In the genomic region with DNA sequence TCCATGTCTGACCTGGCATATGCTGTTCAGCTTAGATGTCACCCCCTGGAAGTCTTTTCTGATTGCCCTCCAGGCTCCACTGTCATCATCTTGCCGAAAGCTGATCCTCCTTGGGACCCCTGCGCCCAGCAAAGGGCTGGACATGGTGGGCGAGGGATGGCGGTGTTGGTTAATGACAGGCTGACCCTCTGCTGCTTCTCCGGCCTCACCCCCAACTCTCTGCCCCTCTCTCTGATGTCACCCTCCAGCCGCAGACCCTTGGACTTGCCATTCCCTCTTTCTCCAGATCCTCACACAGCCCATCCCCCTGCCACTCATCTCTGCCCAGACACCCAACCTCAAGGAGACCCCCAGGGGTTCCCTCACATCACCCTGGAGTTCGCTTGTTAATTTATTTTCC, we compare ENCODE assay signal across 2 cellular contexts.
TF ChIP-seq lines count a peak whose summit lies in the region.

No MANE protein-coding gene starts in this region.

TF ChIP-seq in SK-N-SH, 30 proteins besides CTCF, POLR2A, EP300 and RAD21:
- no peak for TF ChIP-seq YY1 (IDR thresholded peaks at IDR 0.05; ENCODE audit: low read depth)
- TF ChIP-seq, protein P1, sequence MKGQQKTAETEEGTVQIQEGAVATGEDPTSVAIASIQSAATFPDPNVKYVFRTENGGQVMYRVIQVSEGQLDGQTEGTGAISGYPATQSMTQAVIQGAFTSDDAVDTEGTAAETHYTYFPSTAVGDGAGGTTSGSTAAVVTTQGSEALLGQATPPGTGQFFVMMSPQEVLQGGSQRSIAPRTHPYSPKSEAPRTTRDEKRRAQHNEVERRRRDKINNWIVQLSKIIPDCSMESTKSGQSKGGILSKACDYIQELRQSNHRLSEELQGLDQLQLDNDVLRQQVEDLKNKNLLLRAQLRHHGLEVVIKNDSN (IDR thresholded peaks at IDR 0.05; ENCODE audit: borderline replicate concordance, low read depth) = no peak
- no peak for TF ChIP-seq RXRA (IDR thresholded peaks at IDR 0.05; ENCODE audit: borderline replicate concordance, low read depth)
- TF ChIP-seq MXI1 (IDR thresholded peaks at IDR 0.05; ENCODE audit: low read depth, low read length) = no peak
- TF ChIP-seq, protein P2, sequence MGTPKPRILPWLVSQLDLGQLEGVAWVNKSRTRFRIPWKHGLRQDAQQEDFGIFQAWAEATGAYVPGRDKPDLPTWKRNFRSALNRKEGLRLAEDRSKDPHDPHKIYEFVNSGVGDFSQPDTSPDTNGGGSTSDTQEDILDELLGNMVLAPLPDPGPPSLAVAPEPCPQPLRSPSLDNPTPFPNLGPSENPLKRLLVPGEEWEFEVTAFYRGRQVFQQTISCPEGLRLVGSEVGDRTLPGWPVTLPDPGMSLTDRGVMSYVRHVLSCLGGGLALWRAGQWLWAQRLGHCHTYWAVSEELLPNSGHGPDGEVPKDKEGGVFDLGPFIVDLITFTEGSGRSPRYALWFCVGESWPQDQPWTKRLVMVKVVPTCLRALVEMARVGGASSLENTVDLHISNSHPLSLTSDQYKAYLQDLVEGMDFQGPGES (IDR thresholded peaks at IDR 0.05; ENCODE audit: low read depth, low read length) = no peak
- TF ChIP-seq FOXM1 (IDR thresholded peaks at IDR 0.05; ENCODE audit: low read depth) = no peak
- TF ChIP-seq, protein P3, sequence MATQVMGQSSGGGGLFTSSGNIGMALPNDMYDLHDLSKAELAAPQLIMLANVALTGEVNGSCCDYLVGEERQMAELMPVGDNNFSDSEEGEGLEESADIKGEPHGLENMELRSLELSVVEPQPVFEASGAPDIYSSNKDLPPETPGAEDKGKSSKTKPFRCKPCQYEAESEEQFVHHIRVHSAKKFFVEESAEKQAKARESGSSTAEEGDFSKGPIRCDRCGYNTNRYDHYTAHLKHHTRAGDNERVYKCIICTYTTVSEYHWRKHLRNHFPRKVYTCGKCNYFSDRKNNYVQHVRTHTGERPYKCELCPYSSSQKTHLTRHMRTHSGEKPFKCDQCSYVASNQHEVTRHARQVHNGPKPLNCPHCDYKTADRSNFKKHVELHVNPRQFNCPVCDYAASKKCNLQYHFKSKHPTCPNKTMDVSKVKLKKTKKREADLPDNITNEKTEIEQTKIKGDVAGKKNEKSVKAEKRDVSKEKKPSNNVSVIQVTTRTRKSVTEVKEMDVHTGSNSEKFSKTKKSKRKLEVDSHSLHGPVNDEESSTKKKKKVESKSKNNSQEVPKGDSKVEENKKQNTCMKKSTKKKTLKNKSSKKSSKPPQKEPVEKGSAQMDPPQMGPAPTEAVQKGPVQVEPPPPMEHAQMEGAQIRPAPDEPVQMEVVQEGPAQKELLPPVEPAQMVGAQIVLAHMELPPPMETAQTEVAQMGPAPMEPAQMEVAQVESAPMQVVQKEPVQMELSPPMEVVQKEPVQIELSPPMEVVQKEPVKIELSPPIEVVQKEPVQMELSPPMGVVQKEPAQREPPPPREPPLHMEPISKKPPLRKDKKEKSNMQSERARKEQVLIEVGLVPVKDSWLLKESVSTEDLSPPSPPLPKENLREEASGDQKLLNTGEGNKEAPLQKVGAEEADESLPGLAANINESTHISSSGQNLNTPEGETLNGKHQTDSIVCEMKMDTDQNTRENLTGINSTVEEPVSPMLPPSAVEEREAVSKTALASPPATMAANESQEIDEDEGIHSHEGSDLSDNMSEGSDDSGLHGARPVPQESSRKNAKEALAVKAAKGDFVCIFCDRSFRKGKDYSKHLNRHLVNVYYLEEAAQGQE (IDR thresholded peaks at IDR 0.05; ENCODE audit: low read depth, low read length) = no peak
- no peak for TF ChIP-seq CHD2 (IDR thresholded peaks at IDR 0.05; ENCODE audit: low read length, partially characterized antibody)
- TF ChIP-seq, protein P4, sequence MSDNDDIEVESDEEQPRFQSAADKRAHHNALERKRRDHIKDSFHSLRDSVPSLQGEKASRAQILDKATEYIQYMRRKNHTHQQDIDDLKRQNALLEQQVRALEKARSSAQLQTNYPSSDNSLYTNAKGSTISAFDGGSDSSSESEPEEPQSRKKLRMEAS (IDR thresholded peaks at IDR 0.05; ENCODE audit: low read depth) = no peak
- no peak for TF ChIP-seq SMC3 (IDR thresholded peaks at IDR 0.05; ENCODE audit: low read depth, low read length)
- no peak for TF ChIP-seq TEAD4 (IDR thresholded peaks at IDR 0.05; ENCODE audit: borderline replicate concordance, insufficient read depth)
- no peak for TF ChIP-seq GATA2 (CRISPR knock-in tag; IDR thresholded peaks at IDR 0.05)
- TF ChIP-seq NRF1 (IDR thresholded peaks at IDR 0.05; ENCODE audit: low read depth, low read length) = no peak
- TF ChIP-seq SIN3A (IDR thresholded peaks at IDR 0.05; ENCODE audit: borderline replicate concordance, low read depth, low read length) = no peak
- no peak for TF ChIP-seq EZH2phosphoT487 (IDR thresholded peaks at IDR 0.05; ENCODE audit: borderline replicate concordance, low read depth)
- TF ChIP-seq GABPA (IDR thresholded peaks at IDR 0.05; ENCODE audit: low read depth) = no peak
- TF ChIP-seq JUND (IDR thresholded peaks at IDR 0.05) = no peak
- no peak for TF ChIP-seq MEF2A (IDR thresholded peaks at IDR 0.05; ENCODE audit: borderline replicate concordance, low read depth)
- TF ChIP-seq, protein P5, sequence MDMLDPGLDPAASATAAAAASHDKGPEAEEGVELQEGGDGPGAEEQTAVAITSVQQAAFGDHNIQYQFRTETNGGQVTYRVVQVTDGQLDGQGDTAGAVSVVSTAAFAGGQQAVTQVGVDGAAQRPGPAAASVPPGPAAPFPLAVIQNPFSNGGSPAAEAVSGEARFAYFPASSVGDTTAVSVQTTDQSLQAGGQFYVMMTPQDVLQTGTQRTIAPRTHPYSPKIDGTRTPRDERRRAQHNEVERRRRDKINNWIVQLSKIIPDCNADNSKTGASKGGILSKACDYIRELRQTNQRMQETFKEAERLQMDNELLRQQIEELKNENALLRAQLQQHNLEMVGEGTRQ (IDR thresholded peaks at IDR 0.05; ENCODE audit: borderline replicate concordance, low read depth, low read length) = no peak

TF ChIP-seq in SK-N-SH treated with all-trans-retinoic acid at 6 μM for 48 hours, 23 proteins besides CTCF, POLR2A, EP300 and RAD21:
- TF ChIP-seq ZFP3 (CRISPR knock-in tag; IDR thresholded peaks at IDR 0.05) (no peak), ARNTL (CRISPR knock-in tag; IDR thresholded peaks at IDR 0.05; ENCODE audit: borderline replicate concordance, low read depth) (no peak), RARB (CRISPR knock-in tag; IDR thresholded peaks at IDR 0.05) (no peak), ZNF8 (CRISPR knock-in tag; IDR thresholded peaks at IDR 0.05) (no peak), ZC3H10 (CRISPR knock-in tag; IDR thresholded peaks at IDR 0.05) (no peak), ZNF565 (CRISPR knock-in tag; conservative IDR thresholded peaks at IDR 0.05; ENCODE audit: low read depth) (no peak), TCF4 (CRISPR knock-in tag; IDR thresholded peaks at IDR 0.05; ENCODE audit: borderline replicate concordance) (no peak), GLIS3 (CRISPR knock-in tag; IDR thresholded peaks at IDR 0.05) (no peak), ZNF70 (CRISPR knock-in tag; IDR thresholded peaks at IDR 0.05) (no peak), ESRRG (CRISPR knock-in tag; IDR thresholded peaks at IDR 0.05) (no peak)
- TF ChIP-seq, protein P6, sequence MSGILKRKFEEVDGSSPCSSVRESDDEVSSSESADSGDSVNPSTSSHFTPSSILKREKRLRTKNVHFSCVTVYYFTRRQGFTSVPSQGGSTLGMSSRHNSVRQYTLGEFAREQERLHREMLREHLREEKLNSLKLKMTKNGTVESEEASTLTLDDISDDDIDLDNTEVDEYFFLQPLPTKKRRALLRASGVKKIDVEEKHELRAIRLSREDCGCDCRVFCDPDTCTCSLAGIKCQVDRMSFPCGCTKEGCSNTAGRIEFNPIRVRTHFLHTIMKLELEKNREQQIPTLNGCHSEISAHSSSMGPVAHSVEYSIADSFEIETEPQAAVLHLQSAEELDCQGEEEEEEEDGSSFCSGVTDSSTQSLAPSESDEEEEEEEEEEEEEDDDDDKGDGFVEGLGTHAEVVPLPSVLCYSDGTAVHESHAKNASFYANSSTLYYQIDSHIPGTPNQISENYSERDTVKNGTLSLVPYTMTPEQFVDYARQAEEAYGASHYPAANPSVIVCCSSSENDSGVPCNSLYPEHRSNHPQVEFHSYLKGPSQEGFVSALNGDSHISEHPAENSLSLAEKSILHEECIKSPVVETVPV (CRISPR knock-in tag; IDR thresholded peaks at IDR 0.05) = no peak
